In the genomic region with DNA sequence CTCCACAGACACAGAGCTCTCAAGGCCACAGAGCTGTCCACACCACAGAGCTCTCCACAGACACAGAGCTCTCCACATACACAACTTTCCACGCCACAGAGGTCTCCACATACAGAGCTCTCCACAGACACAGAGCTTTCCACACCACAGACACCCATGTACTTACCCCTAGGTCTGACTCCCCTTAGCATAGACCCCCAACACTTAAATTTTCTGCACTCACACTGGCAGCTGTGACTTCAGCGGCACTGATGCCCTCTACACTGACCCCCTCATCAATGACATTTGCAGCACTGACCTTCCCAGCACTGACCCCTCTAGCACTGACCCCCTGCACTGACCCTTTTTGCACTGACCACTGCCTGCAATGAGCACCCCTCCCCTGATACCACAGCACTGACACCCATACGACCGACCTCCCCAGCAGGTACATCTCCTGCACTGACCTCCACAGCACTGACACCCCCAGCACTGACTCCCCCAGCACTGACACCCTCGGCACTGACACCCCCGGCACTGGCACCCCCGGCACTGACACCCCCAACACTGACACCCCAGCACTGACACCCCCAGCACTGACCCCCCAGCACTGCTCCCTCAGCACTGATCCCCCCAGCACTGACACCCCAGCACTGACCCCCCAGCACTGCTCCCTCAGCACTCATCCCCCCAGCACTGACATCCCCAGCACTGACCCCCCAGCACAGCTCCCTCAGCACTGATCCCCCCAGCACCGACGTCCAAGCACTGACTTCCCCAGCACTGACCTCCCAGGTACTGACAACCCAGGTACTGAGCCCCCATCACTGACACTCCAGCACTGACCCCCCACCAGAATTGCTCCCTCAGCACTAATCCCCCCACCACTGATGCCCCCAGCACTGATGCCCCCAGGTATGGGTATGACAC, we compare ENCODE assay signal across 1 cellular context.
TF ChIP-seq lines count a peak whose summit lies in the region.

No MANE protein-coding gene starts in this region.

TF ChIP-seq in HEK293, 187 proteins besides CTCF, POLR2A, EP300 and RAD21 (continued from another document):
- TF ChIP-seq OSR2 (tag by site-specific recombination; IDR thresholded peaks at IDR 0.05) = no peak
- TF ChIP-seq ZNF596 (tag by site-specific recombination; IDR thresholded peaks at IDR 0.05) = no peak
TF ChIP-seq in HEK293: peak in this region for 2.
